Comparison of ENCODE assay signal across 8 cellular contexts in the genomic region with DNA sequence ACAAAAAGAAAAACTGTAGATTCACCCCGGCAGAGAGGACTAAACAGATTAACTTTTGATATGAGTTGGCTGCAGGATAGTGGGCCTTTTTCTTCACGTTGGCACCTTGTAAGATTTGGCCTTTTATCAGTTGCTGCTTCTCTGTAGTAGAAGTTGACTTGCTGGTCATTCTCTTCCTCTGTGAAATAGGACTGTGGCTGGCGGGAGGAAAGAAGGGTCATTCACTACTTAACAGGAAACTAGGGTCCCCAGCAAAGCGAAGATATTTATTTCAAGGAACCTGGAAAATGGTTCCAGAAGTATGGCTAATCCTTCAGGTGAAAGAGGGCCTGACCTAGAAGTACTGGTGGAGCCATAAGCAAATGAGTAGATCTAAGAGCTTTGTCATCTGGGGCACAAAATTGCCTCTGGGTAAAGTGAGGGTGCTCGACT. TPM values are rescaled to one million over a fixed set of nuclear protein-coding genes. Genes with fewer than 3 reads are reported as not detected.
A peak's percentile ranks its signal among the peaks of the same experiment; 100 is the strongest.
DNase-seq lines count a peak whose midpoint lies in the region; ATAC-seq and TF ChIP-seq lines count a peak whose summit lies in the region.

No MANE protein-coding gene starts in this region.

- H3K27ac ChIP-seq in BLaER1: peak overlapping the region; percentile 92
- peak overlapping the region; percentile 33; the same call in 1 of the 2 replicates for H3K27ac ChIP-seq in HUES64 (ENCODE audit: low read depth, low read length)

- H3K36me3 ChIP-seq in BLaER1 (peaks cover 31% of the 10 kb centered on the region), HUES64 (ENCODE audit: insufficient read depth, low read length) (peaks cover 34% of the 10 kb centered on the region)

- H3K9me3 ChIP-seq in BLaER1: no peaks in the 10 kb centered on the region
- H3K9me3 ChIP-seq in HUES64 (ENCODE audit: insufficient read depth, low read depth, low read length): no peaks in the 10 kb centered on the region

- peaks cover 28% of the 10 kb centered on the region for H3K4me1 ChIP-seq in BLaER1
- peaks cover 6% of the 10 kb centered on the region for H3K4me1 ChIP-seq in HUES64 (ENCODE audit: insufficient read depth, low read length)

- H3K9me3 Mint-ChIP-seq in chondrocyte (ENCODE audit: low read depth) (peaks cover 6% of the 10 kb centered on the region), natural killer cell (no peaks in the 10 kb centered on the region)

- DNase-seq in chondrocyte (ENCODE audit: low spot score) (no peak), natural killer cell (no peak), NCI-H2196 treated with DMSO at 0.1 percent for 48 hours (lab: John Stamatoyannopoulos, UW; ENCODE audit: unreplicated experiment) (no peak), KBM-7 (no peak), G401 (ENCODE audit: low spot score) (no peak)

- H3K27me3 ChIP-seq in BLaER1 (no peaks in the 10 kb centered on the region), HUES64 (ENCODE audit: insufficient read depth, low read length) (no peaks in the 10 kb centered on the region)

- in situ Hi-C loops in KBM-7 (cut with MboI; ENCODE audit: low pct_unique_long_range_greater_than_20kb, low sequenced_read_pairs) (no loop called here), G401 (cut with HindIII; ENCODE audit: low sequenced_read_pairs) (no loop called here)

- H3K27me3 Mint-ChIP-seq in chondrocyte (ENCODE audit: low read depth): no peaks in the 10 kb centered on the region
- peaks cover 0 to 5% of the 10 kb centered on the region in 2 donors for H3K27me3 Mint-ChIP-seq in natural killer cell (ENCODE audit: low read depth in 2 of 2)

- ATAC-seq in natural killer cell: no peak
- no peak for ATAC-seq in HG03196 (IDR thresholded peaks at IDR 0.05; ENCODE audit: unreplicated experiment)

- H3K4me3 ChIP-seq in BLaER1: peak overlapping the region; percentile 95
- peak overlapping the region; percentile 86 for H3K4me3 ChIP-seq in HUES64 (ENCODE audit: low read length)

- TF ChIP-seq CTCF in chondrocyte (IDR thresholded peaks at IDR 0.05): no peak
- no peak for TF ChIP-seq CTCF in natural killer cell (IDR thresholded peaks at IDR 0.05)

- peak overlapping the region; percentile 94 for H3K27ac Mint-ChIP-seq in chondrocyte (ENCODE audit: unreplicated experiment)
- H3K27ac Mint-ChIP-seq in natural killer cell: peak overlapping the region; percentile 83 to 91

- peak overlapping the region; percentile 96 for H3K9ac ChIP-seq in BLaER1
- H3K9ac ChIP-seq in HUES64 (ENCODE audit: low read depth, low read length): peak overlapping the region; percentile 62

- H3K4me1 Mint-ChIP-seq in chondrocyte (ENCODE audit: low read depth): peaks cover 14% of the 10 kb centered on the region
- H3K4me1 Mint-ChIP-seq in natural killer cell: peaks cover 20 to 23% of the 10 kb centered on the region in 2 donors

- intact Hi-C loops in natural killer cell (cut with micrococcal nuclease): loop anchor here (1.0 kb wide), 1 partner anchor 15 kb away; no protein-coding TSS in a partner anchor

- H3K36me3 Mint-ChIP-seq in chondrocyte (ENCODE audit: low read depth) (peaks cover 9% of the 10 kb centered on the region), natural killer cell (peaks cover under 1% of the 10 kb centered on the region)

- H3K4me3 Mint-ChIP-seq in chondrocyte (ENCODE audit: unreplicated experiment): peak overlapping the region; percentile 92
- H3K4me3 Mint-ChIP-seq in natural killer cell: peak overlapping the region; percentile 95

- H3K4me2 ChIP-seq in BLaER1: peak overlapping the region; percentile 88

- 70% methylated on average over 5 of the region's 5 CpGs for WGBS in HUES64

- peaks cover 37% of the 10 kb centered on the region for H4K20me1 ChIP-seq in BLaER1

RNA-seq across cellular contexts. Expression of gene ATP5MC3, which starts 0.4 kb away (rescaled TPM):
- polyA plus RNA-seq in HUES64 (2013, experiment 1 of 2): 321 TPM
- 335 TPM for polyA plus RNA-seq in HUES64 (2013, experiment 2 of 2)
- total RNA-seq in chondrocyte (143 to 205 TPM (median 148 TPM) in 3 replicates), natural killer cell (10 to 100 TPM; 67.1 to 82.2 (median 81.0) TPM)
- 213 and 260 TPM in 2 replicates for total RNA-seq in G401 (2014; rRNA removed; shearing (Covaris generic))

RNA-seq across cellular contexts. Expression of gene ATF2, which starts 13.9 kb away (rescaled TPM):
- 29.2 TPM for polyA plus RNA-seq in HUES64 (2013, experiment 1 of 2)
- 31.4 TPM for polyA plus RNA-seq in HUES64 (2013, experiment 2 of 2)
- 55.5 to 61.0 TPM (median 59.8 TPM) in 3 replicates for total RNA-seq in chondrocyte
- total RNA-seq in natural killer cell: 10 to 100 TPM; 66.7 to 76.5 (median 74.4) TPM
- total RNA-seq in G401 (2014; rRNA removed; shearing (Covaris generic)): 27.0 and 31.0 TPM in 2 replicates
